In genomic region chr4:174318829-174319764, GRCh38 we compare ENCODE assay signal across 9 cellular contexts. TPM values are rescaled to one million over a fixed set of nuclear protein-coding genes. Genes with fewer than 3 reads are reported as not detected.
A peak's percentile ranks its signal among the peaks of the same experiment; 100 is the strongest.
DNase-seq lines count a peak whose midpoint lies in the region; ATAC-seq and TF ChIP-seq lines count a peak whose summit lies in the region.
"Had no signal": no experiment of that assay in that cellular context is flagged by ENCODE, and none has a peak within 500 bp of the region (broad histone marks: within the 10 kb centered on the region; RNA-seq: fewer than 3 reads in every experiment).

No MANE protein-coding gene starts in this region.

- H3K9me3 Mint-ChIP-seq in endodermal cell (no peaks in the 10 kb centered on the region), osteocyte (ENCODE audit: unreplicated experiment) (no peaks in the 10 kb centered on the region)
- H3K9me3 Mint-ChIP-seq in activated T-cell treated with anti-CD3 and anti-CD28 coated beads, Interleukin-2, amount 50 U/mL, for 4 hours: no peaks in the 10 kb centered on the region
- H3K9me3 Mint-ChIP-seq: memory B cell had no signal

- peaks cover 9% of the 10 kb centered on the region for H3K36me3 Mint-ChIP-seq in endodermal cell (ENCODE audit: low read depth)
- peaks cover 2% of the 10 kb centered on the region for H3K36me3 Mint-ChIP-seq in osteocyte (ENCODE audit: unreplicated experiment)
- H3K36me3 Mint-ChIP-seq in activated T-cell treated with anti-CD3 and anti-CD28 coated beads, Interleukin-2, amount 50 U/mL, for 4 hours (ENCODE audit: insufficient read depth): no peaks in the 10 kb centered on the region

- H3K27me3 ChIP-seq in endodermal cell (ENCODE audit: control insufficient read depth, insufficient read depth, low read length, poor library complexity, severe bottlenecking): no peaks in the 10 kb centered on the region

- H3K36me3 ChIP-seq in endodermal cell (ENCODE audit: control insufficient read depth, insufficient read depth, low read length): peaks cover 10% of the 10 kb centered on the region

- TF ChIP-seq CTCF in C4-2B (conservative IDR thresholded peaks at IDR 0.05) (peak; percentile 84), endodermal cell (conservative IDR thresholded peaks at IDR 0.05) (peak; percentile 90), osteocyte (IDR thresholded peaks at IDR 0.05) (peak; percentile 81)

- ATAC-seq in GM18517 (IDR thresholded peaks at IDR 0.05; ENCODE audit: unreplicated experiment): peak; percentile 54
- ATAC-seq in activated T-cell treated with anti-CD3 and anti-CD28 coated beads, Interleukin-2, amount 50 U/mL, for 4 hours: no peak

- H3K9me3 ChIP-seq in endodermal cell (ENCODE audit: control insufficient read depth, low read length): no peaks in the 10 kb centered on the region

- H3K4me1 Mint-ChIP-seq in endodermal cell (peaks cover 14% of the 10 kb centered on the region), osteocyte (ENCODE audit: unreplicated experiment) (peaks cover 4% of the 10 kb centered on the region)
- H3K4me1 Mint-ChIP-seq in activated T-cell treated with anti-CD3 and anti-CD28 coated beads, Interleukin-2, amount 50 U/mL, for 4 hours (ENCODE audit: low read depth): no peaks in the 10 kb centered on the region
- H3K4me1 Mint-ChIP-seq: memory B cell had no signal

- H3K4me3 Mint-ChIP-seq in endodermal cell: no peak overlapping the region
- no peak overlapping the region for H3K4me3 Mint-ChIP-seq in osteocyte (ENCODE audit: unreplicated experiment)
- H3K4me3 Mint-ChIP-seq in activated T-cell treated with anti-CD3 and anti-CD28 coated beads, Interleukin-2, amount 50 U/mL, for 4 hours: no peak overlapping the region
- H3K4me3 Mint-ChIP-seq: memory B cell had no signal

- no peak overlapping the region for H3K27ac ChIP-seq in C4-2B
- no peak overlapping the region for H3K27ac ChIP-seq in endodermal cell (ENCODE audit: low read depth, low read length)

- H3K27me3 Mint-ChIP-seq in endodermal cell (ENCODE audit: insufficient read depth): no peaks in the 10 kb centered on the region
- H3K27me3 Mint-ChIP-seq in osteocyte (ENCODE audit: unreplicated experiment): no peaks in the 10 kb centered on the region
- no peaks in the 10 kb centered on the region for H3K27me3 Mint-ChIP-seq in activated T-cell treated with anti-CD3 and anti-CD28 coated beads, Interleukin-2, amount 50 U/mL, for 4 hours (ENCODE audit: low read depth)
- H3K27me3 Mint-ChIP-seq: memory B cell had no signal

- no peaks in the 10 kb centered on the region for H3K4me1 ChIP-seq in endodermal cell (ENCODE audit: control insufficient read depth, insufficient read depth, low read length)

- no peak overlapping the region for H3K4me3 ChIP-seq in endodermal cell (ENCODE audit: low read length)

- no peak overlapping the region for H3K9ac ChIP-seq in endodermal cell (ENCODE audit: extremely low read depth, low read length, poor library complexity, severe bottlenecking)

- WGBS in endodermal cell (ENCODE audit: insufficient coverage in 1 of 2, insufficient read length in 1 of 2), 2 experiments: 79 to 81% methylated on average over 6 to 8 of the region's 8 CpGs

- DNase-seq in NCI-H2227 treated with DMSO at 0.1 percent for 48 hours (lab: John Stamatoyannopoulos, UW) (peak; percentile 0), endodermal cell (peak; percentile 58), osteocyte (ENCODE audit: extremely low spot score, unreplicated experiment) (no peak), NCI-H187 (lab: John Stamatoyannopoulos, UW) (no peak), OCI-M2 (lab: John Stamatoyannopoulos, UW; ENCODE audit: unreplicated experiment) (no peak)
- DNase-seq in activated T-cell treated with anti-CD3 and anti-CD28 coated beads, Interleukin-2, amount 50 U/mL, for 4 hours: no peak

- peak overlapping the region; percentile 36 for H3K27ac Mint-ChIP-seq in endodermal cell
- H3K27ac Mint-ChIP-seq in osteocyte (ENCODE audit: unreplicated experiment): no peak overlapping the region
- H3K27ac Mint-ChIP-seq: memory B cell had no signal

RNA-seq across cellular contexts. Expression of gene CEP44, which starts 35.4 kb away (rescaled TPM):
- total RNA-seq in endodermal cell (10 to 100 TPM; 21.5 to 24.9 TPM), osteocyte (12.0 and 14.1 TPM in 2 replicates)
- 26.0 TPM for polyA plus RNA-seq in endodermal cell (2013, experiment 1 of 2)
- 22.6 TPM for polyA plus RNA-seq in endodermal cell (2013, experiment 2 of 2)
- 10 to 100 TPM in 2 of 3 donors, 1 to 10 TPM in 1; 9.4 to 11.3 (median 10.1) TPM for total RNA-seq in activated T-cell treated with anti-CD3 and anti-CD28 coated beads, Interleukin-2, amount 50 U/mL, for 4 hours

RNA-seq across cellular contexts. Expression of gene FBXO8, which starts 35.6 kb away (rescaled TPM):
- total RNA-seq in endodermal cell (1 to 10 TPM; 9.4 to 9.8 TPM), osteocyte (21.1 and 22.0 TPM in 2 replicates)
- 16.6 TPM for polyA plus RNA-seq in endodermal cell (2013, experiment 1 of 2)
- 17.8 TPM for polyA plus RNA-seq in endodermal cell (2013, experiment 2 of 2)
- 10 to 100 TPM; 13.5 to 15.9 (median 14.4) TPM for total RNA-seq in activated T-cell treated with anti-CD3 and anti-CD28 coated beads, Interleukin-2, amount 50 U/mL, for 4 hours

Comparison
In these comparisons a context has a peak if more than half of its experiments do, and no peak if none do; other contexts are left out.
1. DNase-seq: peak in NCI-H2227 treated with DMSO at 0.1 percent for 48 hours (single experiment) and endodermal cell (single experiment); none in osteocyte (single experiment), activated T-cell treated with anti-CD3 and anti-CD28 coated beads, Interleukin-2, amount 50 U/mL, for 4 hours (single experiment), NCI-H187 (0 of 2) and OCI-M2 (single experiment).
2. Peak in every context shown above with its lines, with median percentiles within 50 percentile points of each other: CTCF ChIP-seq.